Comparison of ENCODE assay signal across 1 cellular context in the genomic region with DNA sequence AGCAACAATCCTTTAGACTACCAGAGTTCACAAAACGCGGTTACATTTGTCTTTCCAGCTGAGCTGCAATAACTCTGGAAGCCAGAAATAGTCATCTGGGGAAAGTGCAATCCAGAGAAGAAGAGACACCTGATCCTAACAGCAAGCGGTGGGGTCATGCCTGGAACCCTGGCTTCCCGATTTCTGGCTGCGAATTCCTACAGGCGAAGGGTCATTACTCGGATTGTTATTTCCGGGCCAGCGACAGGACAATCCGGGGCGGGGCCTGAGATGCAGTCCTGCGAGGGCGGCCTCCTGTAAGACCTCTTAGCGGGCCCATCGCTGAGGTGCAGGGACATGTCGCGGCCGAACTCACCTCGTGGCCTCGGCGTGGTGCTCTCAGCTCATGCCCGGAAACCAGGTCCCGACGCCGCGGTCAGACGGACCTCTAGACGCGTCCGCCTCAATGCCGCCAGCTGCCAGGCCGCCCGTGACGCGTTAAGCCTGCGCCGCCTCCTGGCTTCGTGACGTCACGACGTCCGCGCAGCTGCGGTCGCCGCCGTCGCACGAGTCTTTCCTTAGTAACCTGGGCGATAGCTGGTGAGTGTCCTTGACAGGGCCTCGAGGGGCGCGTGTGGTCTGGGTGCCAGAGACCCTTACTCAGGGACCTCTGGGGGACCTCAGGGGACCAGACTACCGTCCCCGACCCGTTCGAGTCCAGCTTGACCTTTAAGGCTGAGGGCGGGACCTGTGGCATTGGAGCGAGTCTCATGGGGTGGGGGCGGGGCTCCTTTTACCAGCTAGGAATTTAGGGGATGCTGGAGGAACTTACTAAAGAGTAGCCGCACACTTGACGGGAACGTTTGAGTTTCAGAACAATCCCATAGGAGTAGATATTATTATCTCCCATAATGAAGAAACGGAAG.
TF ChIP-seq lines count a peak whose summit lies in the region.

A gene with protein sequence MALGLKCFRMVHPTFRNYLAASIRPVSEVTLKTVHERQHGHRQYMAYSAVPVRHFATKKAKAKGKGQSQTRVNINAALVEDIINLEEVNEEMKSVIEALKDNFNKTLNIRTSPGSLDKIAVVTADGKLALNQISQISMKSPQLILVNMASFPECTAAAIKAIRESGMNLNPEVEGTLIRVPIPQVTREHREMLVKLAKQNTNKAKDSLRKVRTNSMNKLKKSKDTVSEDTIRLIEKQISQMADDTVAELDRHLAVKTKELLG (plus strand): TSS at position 523 of the 905 bp plus-strand sequence. CDS start 6,010 bp downstream, outside the sequence.
A gene with protein sequence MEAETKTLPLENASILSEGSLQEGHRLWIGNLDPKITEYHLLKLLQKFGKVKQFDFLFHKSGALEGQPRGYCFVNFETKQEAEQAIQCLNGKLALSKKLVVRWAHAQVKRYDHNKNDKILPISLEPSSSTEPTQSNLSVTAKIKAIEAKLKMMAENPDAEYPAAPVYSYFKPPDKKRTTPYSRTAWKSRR (minus strand): TSS at position 481 of the 905 bp plus-strand sequence. CDS start 3,348 bp downstream, outside the sequence.

TF ChIP-seq in HEK293, 187 proteins besides CTCF, POLR2A, EP300 and RAD21 (continued from another document and continues in another):
- TF ChIP-seq, protein P1, sequence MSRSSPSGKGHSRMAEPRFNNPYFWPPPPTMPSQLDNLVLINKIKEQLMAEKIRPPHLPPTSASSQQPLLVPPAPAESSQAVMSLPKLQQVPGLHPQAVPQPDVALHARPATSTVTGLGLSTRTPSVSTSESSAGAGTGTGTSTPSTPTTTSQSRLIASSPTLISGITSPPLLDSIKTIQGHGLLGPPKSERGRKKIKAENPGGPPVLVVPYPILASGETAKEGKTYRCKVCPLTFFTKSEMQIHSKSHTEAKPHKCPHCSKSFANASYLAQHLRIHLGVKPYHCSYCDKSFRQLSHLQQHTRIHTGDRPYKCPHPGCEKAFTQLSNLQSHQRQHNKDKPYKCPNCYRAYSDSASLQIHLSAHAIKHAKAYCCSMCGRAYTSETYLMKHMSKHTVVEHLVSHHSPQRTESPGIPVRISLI (tag by site-specific recombination; IDR thresholded peaks at IDR 0.05) = no peak
- TF ChIP-seq ZNF600 (tag by site-specific recombination; IDR thresholded peaks at IDR 0.05) = no peak
- peak; percentile 89 for TF ChIP-seq ZXDB (tag by site-specific recombination; IDR thresholded peaks at IDR 0.05)
- TF ChIP-seq, protein P2, sequence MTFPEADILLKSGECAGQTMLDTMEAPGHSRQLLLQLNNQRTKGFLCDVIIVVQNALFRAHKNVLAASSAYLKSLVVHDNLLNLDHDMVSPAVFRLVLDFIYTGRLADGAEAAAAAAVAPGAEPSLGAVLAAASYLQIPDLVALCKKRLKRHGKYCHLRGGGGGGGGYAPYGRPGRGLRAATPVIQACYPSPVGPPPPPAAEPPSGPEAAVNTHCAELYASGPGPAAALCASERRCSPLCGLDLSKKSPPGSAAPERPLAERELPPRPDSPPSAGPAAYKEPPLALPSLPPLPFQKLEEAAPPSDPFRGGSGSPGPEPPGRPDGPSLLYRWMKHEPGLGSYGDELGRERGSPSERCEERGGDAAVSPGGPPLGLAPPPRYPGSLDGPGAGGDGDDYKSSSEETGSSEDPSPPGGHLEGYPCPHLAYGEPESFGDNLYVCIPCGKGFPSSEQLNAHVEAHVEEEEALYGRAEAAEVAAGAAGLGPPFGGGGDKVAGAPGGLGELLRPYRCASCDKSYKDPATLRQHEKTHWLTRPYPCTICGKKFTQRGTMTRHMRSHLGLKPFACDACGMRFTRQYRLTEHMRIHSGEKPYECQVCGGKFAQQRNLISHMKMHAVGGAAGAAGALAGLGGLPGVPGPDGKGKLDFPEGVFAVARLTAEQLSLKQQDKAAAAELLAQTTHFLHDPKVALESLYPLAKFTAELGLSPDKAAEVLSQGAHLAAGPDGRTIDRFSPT (tag by site-specific recombination; IDR thresholded peaks at IDR 0.05) = peak; percentile 44; the same call in 1 of the 2 replicates
- TF ChIP-seq MYNN (tag by site-specific recombination; IDR thresholded peaks at IDR 0.05; ENCODE audit: borderline replicate concordance) = 0 out of 2 replicates have a peak, but pooled peaks have one; percentile 19
- TF ChIP-seq ZNF670 (tag by site-specific recombination; IDR thresholded peaks at IDR 0.05; ENCODE audit: low read depth) = no peak
- no peak for TF ChIP-seq ZNF521 (tag by site-specific recombination; IDR thresholded peaks at IDR 0.05)
- no peak for TF ChIP-seq ZNF214 (tag by site-specific recombination; IDR thresholded peaks at IDR 0.05; ENCODE audit: borderline replicate concordance)
- TF ChIP-seq ZFHX2 (tag by site-specific recombination; conservative IDR thresholded peaks at IDR 0.05) = peak; percentile 34; the same call in 1 of the 2 replicates
- TF ChIP-seq ZNF571 (tag by site-specific recombination; IDR thresholded peaks at IDR 0.05) = no peak
- TF ChIP-seq, protein P3, sequence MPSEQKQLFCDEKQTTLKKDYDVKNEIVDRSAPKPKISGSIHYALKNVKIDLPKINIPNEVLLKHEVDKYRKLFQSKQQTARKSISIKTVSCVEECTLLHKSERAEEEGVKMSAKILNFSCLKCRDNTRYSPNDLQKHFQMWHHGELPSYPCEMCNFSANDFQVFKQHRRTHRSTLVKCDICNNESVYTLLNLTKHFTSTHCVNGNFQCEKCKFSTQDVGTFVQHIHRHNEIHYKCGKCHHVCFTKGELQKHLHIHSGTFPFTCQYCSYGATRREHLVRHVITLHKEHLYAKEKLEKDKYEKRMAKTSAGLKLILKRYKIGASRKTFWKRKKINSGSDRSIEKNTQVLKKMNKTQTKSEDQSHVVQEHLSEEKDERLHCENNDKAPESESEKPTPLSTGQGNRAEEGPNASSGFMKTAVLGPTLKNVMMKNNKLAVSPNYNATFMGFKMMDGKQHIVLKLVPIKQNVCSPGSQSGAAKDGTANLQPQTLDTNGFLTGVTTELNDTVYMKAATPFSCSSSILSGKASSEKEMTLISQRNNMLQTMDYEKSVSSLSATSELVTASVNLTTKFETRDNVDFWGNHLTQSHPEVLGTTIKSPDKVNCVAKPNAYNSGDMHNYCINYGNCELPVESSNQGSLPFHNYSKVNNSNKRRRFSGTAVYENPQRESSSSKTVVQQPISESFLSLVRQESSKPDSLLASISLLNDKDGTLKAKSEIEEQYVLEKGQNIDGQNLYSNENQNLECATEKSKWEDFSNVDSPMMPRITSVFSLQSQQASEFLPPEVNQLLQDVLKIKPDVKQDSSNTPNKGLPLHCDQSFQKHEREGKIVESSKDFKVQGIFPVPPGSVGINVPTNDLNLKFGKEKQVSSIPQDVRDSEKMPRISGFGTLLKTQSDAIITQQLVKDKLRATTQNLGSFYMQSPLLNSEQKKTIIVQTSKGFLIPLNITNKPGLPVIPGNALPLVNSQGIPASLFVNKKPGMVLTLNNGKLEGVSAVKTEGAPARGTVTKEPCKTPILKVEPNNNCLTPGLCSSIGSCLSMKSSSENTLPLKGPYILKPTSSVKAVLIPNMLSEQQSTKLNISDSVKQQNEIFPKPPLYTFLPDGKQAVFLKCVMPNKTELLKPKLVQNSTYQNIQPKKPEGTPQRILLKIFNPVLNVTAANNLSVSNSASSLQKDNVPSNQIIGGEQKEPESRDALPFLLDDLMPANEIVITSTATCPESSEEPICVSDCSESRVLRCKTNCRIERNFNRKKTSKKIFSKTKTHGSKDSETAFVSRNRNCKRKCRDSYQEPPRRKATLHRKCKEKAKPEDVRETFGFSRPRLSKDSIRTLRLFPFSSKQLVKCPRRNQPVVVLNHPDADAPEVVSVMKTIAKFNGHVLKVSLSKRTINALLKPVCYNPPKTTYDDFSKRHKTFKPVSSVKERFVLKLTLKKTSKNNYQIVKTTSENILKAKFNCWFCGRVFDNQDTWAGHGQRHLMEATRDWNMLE (tag by site-specific recombination; conservative IDR thresholded peaks at IDR 0.05; ENCODE audit: low read depth) = peak; percentile 41; the same call in 1 of the 2 replicates
- TF ChIP-seq KLF1 (tag by site-specific recombination; IDR thresholded peaks at IDR 0.05) = peak; percentile 50
- TF ChIP-seq, protein P4, sequence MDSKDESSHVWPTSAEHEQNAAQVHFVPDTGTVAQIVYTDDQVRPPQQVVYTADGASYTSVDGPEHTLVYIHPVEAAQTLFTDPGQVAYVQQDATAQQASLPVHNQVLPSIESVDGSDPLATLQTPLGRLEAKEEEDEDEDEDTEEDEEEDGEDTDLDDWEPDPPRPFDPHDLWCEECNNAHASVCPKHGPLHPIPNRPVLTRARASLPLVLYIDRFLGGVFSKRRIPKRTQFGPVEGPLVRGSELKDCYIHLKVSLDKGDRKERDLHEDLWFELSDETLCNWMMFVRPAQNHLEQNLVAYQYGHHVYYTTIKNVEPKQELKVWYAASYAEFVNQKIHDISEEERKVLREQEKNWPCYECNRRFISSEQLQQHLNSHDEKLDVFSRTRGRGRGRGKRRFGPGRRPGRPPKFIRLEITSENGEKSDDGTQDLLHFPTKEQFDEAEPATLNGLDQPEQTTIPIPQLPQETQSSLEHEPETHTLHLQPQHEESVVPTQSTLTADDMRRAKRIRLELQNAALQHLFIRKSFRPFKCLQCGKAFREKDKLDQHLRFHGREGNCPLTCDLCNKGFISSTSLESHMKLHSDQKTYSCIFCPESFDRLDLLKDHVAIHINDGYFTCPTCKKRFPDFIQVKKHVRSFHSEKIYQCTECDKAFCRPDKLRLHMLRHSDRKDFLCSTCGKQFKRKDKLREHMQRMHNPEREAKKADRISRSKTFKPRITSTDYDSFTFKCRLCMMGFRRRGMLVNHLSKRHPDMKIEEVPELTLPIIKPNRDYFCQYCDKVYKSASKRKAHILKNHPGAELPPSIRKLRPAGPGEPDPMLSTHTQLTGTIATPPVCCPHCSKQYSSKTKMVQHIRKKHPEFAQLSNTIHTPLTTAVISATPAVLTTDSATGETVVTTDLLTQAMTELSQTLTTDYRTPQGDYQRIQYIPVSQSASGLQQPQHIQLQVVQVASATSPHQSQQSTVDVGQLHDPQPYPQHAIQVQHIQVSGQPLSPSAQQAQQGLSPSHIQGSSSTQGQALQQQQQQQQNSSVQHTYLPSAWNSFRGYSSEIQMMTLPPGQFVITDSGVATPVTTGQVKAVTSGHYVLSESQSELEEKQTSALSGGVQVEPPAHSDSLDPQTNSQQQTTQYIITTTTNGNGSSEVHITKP (tag by site-specific recombination; IDR thresholded peaks at IDR 0.05) = no peak
- TF ChIP-seq HOXD13 (CRISPR knock-in tag; IDR thresholded peaks at IDR 0.05; ENCODE audit: borderline replicate concordance) = no peak; the same call in 1 of the 2 replicates
- no peak for TF ChIP-seq ZNF555 (tag by site-specific recombination; conservative IDR thresholded peaks at IDR 0.05)
- no peak for TF ChIP-seq TRIM28 (IDR thresholded peaks at IDR 0.05; ENCODE audit: borderline replicate concordance, low read length)
- TF ChIP-seq, protein P5, sequence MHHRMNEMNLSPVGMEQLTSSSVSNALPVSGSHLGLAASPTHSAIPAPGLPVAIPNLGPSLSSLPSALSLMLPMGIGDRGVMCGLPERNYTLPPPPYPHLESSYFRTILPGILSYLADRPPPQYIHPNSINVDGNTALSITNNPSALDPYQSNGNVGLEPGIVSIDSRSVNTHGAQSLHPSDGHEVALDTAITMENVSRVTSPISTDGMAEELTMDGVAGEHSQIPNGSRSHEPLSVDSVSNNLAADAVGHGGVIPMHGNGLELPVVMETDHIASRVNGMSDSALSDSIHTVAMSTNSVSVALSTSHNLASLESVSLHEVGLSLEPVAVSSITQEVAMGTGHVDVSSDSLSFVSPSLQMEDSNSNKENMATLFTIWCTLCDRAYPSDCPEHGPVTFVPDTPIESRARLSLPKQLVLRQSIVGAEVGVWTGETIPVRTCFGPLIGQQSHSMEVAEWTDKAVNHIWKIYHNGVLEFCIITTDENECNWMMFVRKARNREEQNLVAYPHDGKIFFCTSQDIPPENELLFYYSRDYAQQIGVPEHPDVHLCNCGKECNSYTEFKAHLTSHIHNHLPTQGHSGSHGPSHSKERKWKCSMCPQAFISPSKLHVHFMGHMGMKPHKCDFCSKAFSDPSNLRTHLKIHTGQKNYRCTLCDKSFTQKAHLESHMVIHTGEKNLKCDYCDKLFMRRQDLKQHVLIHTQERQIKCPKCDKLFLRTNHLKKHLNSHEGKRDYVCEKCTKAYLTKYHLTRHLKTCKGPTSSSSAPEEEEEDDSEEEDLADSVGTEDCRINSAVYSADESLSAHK (tag by site-specific recombination; IDR thresholded peaks at IDR 0.05) = no peak
- no peak for TF ChIP-seq ZBTB7A (tag by site-specific recombination; IDR thresholded peaks at IDR 0.05; ENCODE audit: low read depth)
- TF ChIP-seq ZNF174 (tag by site-specific recombination; IDR thresholded peaks at IDR 0.05) = no peak
- TF ChIP-seq, protein P6, sequence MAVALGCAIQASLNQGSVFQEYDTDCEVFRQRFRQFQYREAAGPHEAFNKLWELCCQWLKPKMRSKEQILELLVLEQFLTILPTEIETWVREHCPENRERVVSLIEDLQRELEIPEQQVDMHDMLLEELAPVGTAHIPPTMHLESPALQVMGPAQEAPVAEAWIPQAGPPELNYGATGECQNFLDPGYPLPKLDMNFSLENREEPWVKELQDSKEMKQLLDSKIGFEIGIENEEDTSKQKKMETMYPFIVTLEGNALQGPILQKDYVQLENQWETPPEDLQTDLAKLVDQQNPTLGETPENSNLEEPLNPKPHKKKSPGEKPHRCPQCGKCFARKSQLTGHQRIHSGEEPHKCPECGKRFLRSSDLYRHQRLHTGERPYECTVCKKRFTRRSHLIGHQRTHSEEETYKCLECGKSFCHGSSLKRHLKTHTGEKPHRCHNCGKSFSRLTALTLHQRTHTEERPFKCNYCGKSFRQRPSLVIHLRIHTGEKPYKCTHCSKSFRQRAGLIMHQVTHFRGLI (tag by site-specific recombination; IDR thresholded peaks at IDR 0.05) = no peak
- no peak for TF ChIP-seq ZNF416 (tag by site-specific recombination; IDR thresholded peaks at IDR 0.05)
- no peak; the same call in 1 of the 2 replicates for TF ChIP-seq ZNF324 (tag by site-specific recombination; IDR thresholded peaks at IDR 0.05)
- TF ChIP-seq ZNF132 (tag by site-specific recombination; IDR thresholded peaks at IDR 0.05; ENCODE audit: borderline replicate concordance) = no peak
- TF ChIP-seq GLI2 (tag by site-specific recombination; IDR thresholded peaks at IDR 0.05; ENCODE audit: borderline replicate concordance, low read depth) = no peak
- TF ChIP-seq ZNF202 (tag by site-specific recombination; IDR thresholded peaks at IDR 0.05; ENCODE audit: borderline replicate concordance) = no peak
- no peak for TF ChIP-seq ZNF529 (tag by site-specific recombination; IDR thresholded peaks at IDR 0.05; ENCODE audit: insufficient replicate concordance)
- TF ChIP-seq ZNF114 (tag by site-specific recombination; IDR thresholded peaks at IDR 0.05) = no peak
- no peak for TF ChIP-seq ZNF366 (tag by site-specific recombination; conservative IDR thresholded peaks at IDR 0.05)
- TF ChIP-seq, protein P7, sequence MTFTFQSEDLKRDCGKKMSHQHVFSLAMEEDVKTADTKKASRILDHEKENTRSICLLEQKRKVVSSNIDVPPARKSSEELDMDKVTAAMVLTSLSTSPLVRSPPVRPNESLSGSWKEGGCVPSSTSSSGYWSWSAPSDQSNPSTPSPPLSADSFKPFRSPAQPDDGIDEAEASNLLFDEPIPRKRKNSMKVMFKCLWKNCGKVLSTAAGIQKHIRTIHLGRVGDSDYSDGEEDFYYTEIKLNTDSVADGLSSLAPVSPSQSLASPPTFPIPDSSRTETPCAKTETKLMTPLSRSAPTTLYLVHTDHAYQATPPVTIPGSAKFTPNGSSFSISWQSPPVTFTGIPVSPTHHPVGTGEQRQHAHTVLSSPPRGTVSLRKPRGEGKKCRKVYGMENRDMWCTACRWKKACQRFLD (tag by site-specific recombination; IDR thresholded peaks at IDR 0.05) = no peak
- TF ChIP-seq, protein P8, sequence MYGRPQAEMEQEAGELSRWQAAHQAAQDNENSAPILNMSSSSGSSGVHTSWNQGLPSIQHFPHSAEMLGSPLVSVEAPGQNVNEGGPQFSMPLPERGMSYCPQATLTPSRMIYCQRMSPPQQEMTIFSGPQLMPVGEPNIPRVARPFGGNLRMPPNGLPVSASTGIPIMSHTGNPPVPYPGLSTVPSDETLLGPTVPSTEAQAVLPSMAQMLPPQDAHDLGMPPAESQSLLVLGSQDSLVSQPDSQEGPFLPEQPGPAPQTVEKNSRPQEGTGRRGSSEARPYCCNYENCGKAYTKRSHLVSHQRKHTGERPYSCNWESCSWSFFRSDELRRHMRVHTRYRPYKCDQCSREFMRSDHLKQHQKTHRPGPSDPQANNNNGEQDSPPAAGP (tag by site-specific recombination; IDR thresholded peaks at IDR 0.05) = peak; percentile 55; the same call in 1 of the 2 replicates
- TF ChIP-seq ZNF585B (tag by site-specific recombination; IDR thresholded peaks at IDR 0.05) = no peak
